ENCODE assay signal across 31 cellular contexts in genomic region chr12:125677829-125678228, GRCh38.
"Had no signal": no experiment of that assay in that cellular context is flagged by ENCODE, and none has a peak within 500 bp of the region (broad histone marks: within the 10 kb centered on the region; RNA-seq: fewer than 3 reads in every experiment).

No MANE protein-coding gene starts in this region.

- H3K36me3 ChIP-seq: cardiac muscle cell, colonic mucosa, gastrocnemius medialis, heart left ventricle, WERI-Rb-1 had no signal

- H3K4me1 Mint-ChIP-seq: activated B cell treated with CpG ODN at 0.5 μM for 24 hours; activated T-helper 17 cell treated with anti-CD3 and anti-CD28 coated beads, Interleukin-2, amount 50 U/mL, for 72 hours had no signal

- H3K4me3 Mint-ChIP-seq: activated B cell treated with CpG ODN at 0.5 μM for 24 hours; activated CD8-positive, alpha-beta T cell treated with anti-CD3 and anti-CD28 coated beads for 36 hours; activated naive CD8-positive, alpha-beta T cell; activated T-cell treated with anti-CD3 and anti-CD28 coated beads, Interleukin-2, amount 50 U/mL, for 4 hours; activated T-helper 17 cell treated with anti-CD3 and anti-CD28 coated beads, Interleukin-2, amount 50 U/mL, for 72 hours; T-helper 1 cell treated with Interleukin-12 subunit alpha and Interleukin-12 subunit beta and Interleukin-4 antibody, amounts not matched to agents 30 μg/mL and 1 μg/mL, for 36 hours had no signal

- H3K9me3 ChIP-seq: body of pancreas, colonic mucosa, gastrocnemius medialis, heart left ventricle had no signal

- H3K4me3 ChIP-seq: body of pancreas, cardiac muscle cell, colonic mucosa, gastrocnemius medialis, heart left ventricle had no signal

- DNase-seq: activated B cell treated with CpG ODN at 0.5 μM for 24 hours; activated CD4-positive, alpha-beta T cell treated with anti-CD3 and anti-CD28 coated beads for 48 hours; activated CD4-positive, alpha-beta T cell treated with anti-CD3 and anti-CD28 coated beads, Interleukin-2, amount 50 U/mL, for 1 hour; activated CD4-positive, alpha-beta T cell treated with anti-CD3 and anti-CD28 coated beads, Interleukin-2, amount 50 U/mL, for 48 hours; activated CD8-positive, alpha-beta memory T cell treated with anti-CD3 and anti-CD28 coated beads for 24 hours; activated CD8-positive, alpha-beta T cell treated with anti-CD3 and anti-CD28 coated beads for 36 hours; activated effector memory CD4-positive, alpha-beta T cell treated with Interleukin-2 at 50 U/mL for 16 hours; activated gamma-delta T cell treated with Interleukin-2 at 50 U/mL for 16 hours; activated naive CD4-positive, alpha-beta T cell treated with anti-CD3 and anti-CD28 coated beads, Interleukin-2, amount 50 U/mL, for 16 hours; activated naive CD4-positive, alpha-beta T cell treated with Interleukin-2 at 50 U/mL for 16 hours; activated T-cell treated with anti-CD3 and anti-CD28 coated beads, Interleukin-2, amount 50 U/mL, for 4 hours; amniotic stem cell; anterior cingulate cortex; body of pancreas; central memory CD4-positive, alpha-beta T cell; cerebellar nuclear complex; colonic mucosa; effector CD8-positive, alpha-beta T cell; foreskin keratinocyte; gastrocnemius medialis; glutamatergic neuron; heart left ventricle; T-helper 9 cell; WERI-Rb-1 had no signal

- H3K36me3 Mint-ChIP-seq: activated naive CD8-positive, alpha-beta T cell had no signal

- H3K4me1 ChIP-seq: body of pancreas, colonic mucosa, foreskin keratinocyte, gastrocnemius medialis, heart left ventricle had no signal

- H3K27me3 ChIP-seq: body of pancreas, colonic mucosa, foreskin keratinocyte, gastrocnemius medialis had no signal

- ATAC-seq: activated CD4-positive, CD25-positive, alpha-beta regulatory T cell treated with anti-CD3 and anti-CD28 coated beads, Interleukin-2, amount 50 U/mL, for 24 hours; activated CD8-positive, alpha-beta T cell treated with anti-CD3 and anti-CD28 coated beads for 36 hours; activated T-cell treated with anti-CD3 and anti-CD28 coated beads, Interleukin-2, amount 50 U/mL, for 4 hours; activated T-helper 17 cell treated with anti-CD3 and anti-CD28 coated beads, Interleukin-2, amount 50 U/mL, for 72 hours; body of pancreas; esophagus mucosa; foreskin keratinocyte; gastrocnemius medialis; heart left ventricle had no signal

- H3K27ac ChIP-seq: body of pancreas, cardiac muscle cell, colonic mucosa, foreskin keratinocyte, gastrocnemius medialis, heart left ventricle, WERI-Rb-1 had no signal

- H3K27me3 Mint-ChIP-seq: activated B cell treated with CpG ODN at 0.5 μM for 24 hours; activated CD8-positive, alpha-beta T cell treated with anti-CD3 and anti-CD28 coated beads for 36 hours; activated T-helper 17 cell treated with anti-CD3 and anti-CD28 coated beads, Interleukin-2, amount 50 U/mL, for 72 hours had no signal

- H3K9me3 Mint-ChIP-seq: activated B cell treated with CpG ODN at 0.5 μM for 24 hours; T-helper 1 cell treated with Interleukin-12 subunit alpha and Interleukin-12 subunit beta and Interleukin-4 antibody, amounts not matched to agents 30 μg/mL and 1 μg/mL, for 36 hours had no signal

- H3K27ac Mint-ChIP-seq: activated B cell treated with CpG ODN at 0.5 μM for 24 hours; activated CD8-positive, alpha-beta T cell treated with anti-CD3 and anti-CD28 coated beads for 36 hours; activated naive CD8-positive, alpha-beta T cell; activated T-helper 17 cell treated with anti-CD3 and anti-CD28 coated beads, Interleukin-2, amount 50 U/mL, for 72 hours; T-helper 1 cell treated with Interleukin-12 subunit alpha and Interleukin-12 subunit beta and Interleukin-4 antibody, amounts not matched to agents 30 μg/mL and 1 μg/mL, for 36 hours had no signal

- FAIRE-seq: endometrium had no signal
